Comparison of ENCODE assay signal across 8 cellular contexts in the genomic region with DNA sequence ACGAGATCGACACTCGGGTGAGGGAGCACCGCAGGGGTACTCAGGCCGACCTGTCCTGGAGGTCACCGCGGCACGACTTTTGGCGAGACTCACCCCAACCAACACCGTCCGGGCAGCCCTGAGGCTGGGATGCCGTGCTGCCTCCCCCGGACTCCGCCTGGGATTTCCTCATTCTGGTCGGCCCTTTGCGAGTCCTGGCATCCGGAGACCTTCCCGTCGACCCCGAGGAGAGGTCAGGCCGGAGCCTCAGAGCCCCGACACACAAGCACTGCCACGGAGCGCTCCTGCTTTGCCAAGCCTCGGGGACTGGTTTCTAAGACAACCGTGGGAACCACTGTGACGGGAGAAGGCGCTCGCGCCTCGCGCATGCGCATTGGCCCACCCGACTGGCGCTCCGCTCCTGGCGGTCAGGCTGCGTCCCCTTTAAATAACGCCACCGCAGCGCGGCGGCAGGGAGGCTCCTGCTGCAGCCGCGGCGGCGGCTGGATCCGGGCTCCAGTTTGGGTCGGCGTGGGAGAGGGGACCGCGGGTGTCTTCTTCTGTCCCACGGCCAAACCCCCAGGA.
A peak's percentile ranks its signal among the peaks of the same experiment; 100 is the strongest.
DNase-seq lines count a peak whose midpoint lies in the region; ATAC-seq and TF ChIP-seq lines count a peak whose summit lies in the region.
"Not testable (repeated sequence)": the region's sequence is repeated elsewhere in the genome, so short reads cannot be mapped to it uniquely, and the experiment has no call there.

No MANE protein-coding gene starts in this region.

- not testable (repeated sequence) for H3K9me3 Mint-ChIP-seq in T-helper 2 cell treated with Interferon-gamma antibody and Interleukin-4, amounts not matched to agents 5 μg/mL and 100 μg/mL, for 36 hours; stimulated activated naive CD8-positive, alpha-beta T cell treated with anti-CD3 and anti-CD28 coated beads, Interleukin-15, amount 100 ng/mL, for 72 hours

- H3K4me3 ChIP-seq in adipocyte (ENCODE audit: low read length) = peak overlapping the region; percentile 69
- H3K4me3 ChIP-seq in cardiac muscle cell = peak overlapping the region; percentile 37

- H3K9me3 ChIP-seq in adipocyte (ENCODE audit: control insufficient read depth, low read length); cardiac muscle cell (ENCODE audit: low read depth): not testable (repeated sequence)

- H3K27me3 Mint-ChIP-seq in T-helper 2 cell treated with Interferon-gamma antibody and Interleukin-4, amounts not matched to agents 5 μg/mL and 100 μg/mL, for 36 hours (ENCODE audit: low read depth) = peaks cover 85% of the 10 kb centered on the region
- H3K27me3 Mint-ChIP-seq in stimulated activated naive CD8-positive, alpha-beta T cell treated with anti-CD3 and anti-CD28 coated beads, Interleukin-15, amount 100 ng/mL, for 72 hours = peaks cover 99% of the 10 kb centered on the region

- H3K4me1 ChIP-seq in adipocyte (ENCODE audit: control insufficient read depth, insufficient read depth, low read length) = peaks cover 27% of the 10 kb centered on the region
- not testable (repeated sequence) for H3K4me1 ChIP-seq in cardiac muscle cell (ENCODE audit: low read depth)

- TF ChIP-seq CTCF in cardiac muscle cell (IDR thresholded peaks at IDR 0.05; ENCODE audit: low read depth, low read length) = peak; percentile 10
- TF ChIP-seq CTCF in omental fat pad (IDR thresholded peaks at IDR 0.05) = not testable (repeated sequence)

- H3K4me1 Mint-ChIP-seq in T-helper 2 cell treated with Interferon-gamma antibody and Interleukin-4, amounts not matched to agents 5 μg/mL and 100 μg/mL, for 36 hours (ENCODE audit: low read depth) = peaks cover 30% of the 10 kb centered on the region
- peaks cover 85% of the 10 kb centered on the region for H3K4me1 Mint-ChIP-seq in stimulated activated naive CD8-positive, alpha-beta T cell treated with anti-CD3 and anti-CD28 coated beads, Interleukin-15, amount 100 ng/mL, for 72 hours

- not testable (repeated sequence) for H3K36me3 Mint-ChIP-seq in T-helper 2 cell treated with Interferon-gamma antibody and Interleukin-4, amounts not matched to agents 5 μg/mL and 100 μg/mL, for 36 hours (ENCODE audit: low read depth)

- not testable (repeated sequence) for H3K36me3 ChIP-seq in adipocyte (ENCODE audit: control insufficient read depth, insufficient read depth, low read length, severe bottlenecking); cardiac muscle cell

- H3K27me3 ChIP-seq in adipocyte (replicated peaks; ENCODE audit: control insufficient read depth, insufficient read depth, low read length) (peaks cover 35% of the 10 kb centered on the region), cardiac muscle cell (peaks cover 61% of the 10 kb centered on the region)

- not testable (repeated sequence) for H3K27ac ChIP-seq in cardiac muscle cell

- H3K9ac ChIP-seq in adipocyte (ENCODE audit: low read length) = peak overlapping the region; percentile 41

- peak; percentile 53 for ATAC-seq in HG02678 (IDR thresholded peaks at IDR 0.05; ENCODE audit: unreplicated experiment)
- peak; percentile 61 for ATAC-seq in omental fat pad (ENCODE audit: low FRiP score)
- ATAC-seq in stimulated activated naive CD8-positive, alpha-beta T cell treated with anti-CD3 and anti-CD28 coated beads, Interleukin-15, amount 100 ng/mL, for 72 hours = not testable (repeated sequence)

- DNase-seq in Daoy (ENCODE audit: low read depth) (peak; percentile 93), NCI-H2081 (lab: John Stamatoyannopoulos, UW) (peak; percentile 75 to 79), adipocyte (ENCODE audit: low read depth) (peak; percentile 94), cardiac muscle cell (ENCODE audit: low read depth in 1 of 2, low spot score in 1 of 2) (peak; percentile 90 to 91), omental fat pad (ENCODE audit: low spot score) (peak; percentile 54)
- DNase-seq in T-helper 2 cell treated with Interferon-gamma antibody and Interleukin-4, amounts not matched to agents 5 μg/mL and 100 μg/mL, for 36 hours (ENCODE audit: low spot score) = peak; percentile 86
- peak; percentile 86 to 88 for DNase-seq in stimulated activated naive CD8-positive, alpha-beta T cell treated with anti-CD3 and anti-CD28 coated beads, Interleukin-15, amount 100 ng/mL, for 72 hours

- peak overlapping the region; percentile 79 for H3K4me3 Mint-ChIP-seq in T-helper 2 cell treated with Interferon-gamma antibody and Interleukin-4, amounts not matched to agents 5 μg/mL and 100 μg/mL, for 36 hours
- H3K4me3 Mint-ChIP-seq in stimulated activated naive CD8-positive, alpha-beta T cell treated with anti-CD3 and anti-CD28 coated beads, Interleukin-15, amount 100 ng/mL, for 72 hours = peak overlapping the region; percentile 68 to 77

- not testable (repeated sequence) for H3K27ac Mint-ChIP-seq in T-helper 2 cell treated with Interferon-gamma antibody and Interleukin-4, amounts not matched to agents 5 μg/mL and 100 μg/mL, for 36 hours
- peak overlapping the region in 1 of 2 donors; percentile 22 for H3K27ac Mint-ChIP-seq in stimulated activated naive CD8-positive, alpha-beta T cell treated with anti-CD3 and anti-CD28 coated beads, Interleukin-15, amount 100 ng/mL, for 72 hours
